8 cellular contexts compared by ENCODE assay signal in the genomic region with DNA sequence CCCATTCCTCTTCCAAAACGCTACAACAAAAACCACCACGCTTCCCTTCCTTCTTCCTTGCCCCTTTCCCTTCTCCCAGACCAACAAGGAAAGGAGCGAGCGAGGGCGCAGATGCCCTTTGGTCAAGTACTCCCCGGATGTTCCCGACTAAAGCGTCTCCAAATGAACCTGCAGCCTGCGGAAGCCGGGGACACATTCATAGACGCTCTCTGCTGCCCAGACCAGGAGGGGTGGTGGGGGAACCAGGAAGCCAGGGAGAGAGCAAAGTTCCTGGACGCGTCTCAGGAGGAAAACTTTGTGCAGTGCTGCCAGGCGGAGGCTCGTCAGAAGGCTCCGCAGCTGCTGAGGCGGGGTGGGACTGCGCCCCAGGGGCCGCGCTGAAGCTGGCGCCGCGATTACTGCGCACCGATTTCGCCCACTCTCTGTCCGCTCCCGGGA. TPM values are rescaled to one million over a fixed set of nuclear protein-coding genes. Genes with fewer than 3 reads are reported as not detected.
DNase-seq lines count a peak whose midpoint lies in the region; ATAC-seq and TF ChIP-seq lines count a peak whose summit lies in the region.

No MANE protein-coding gene starts in this region.

- peak; percentile 23 for ATAC-seq in GM21529 (IDR thresholded peaks at IDR 0.05; ENCODE audit: unreplicated experiment)

- H3K9me3 ChIP-seq in stomach: no peaks in the 10 kb centered on the region

- H3K4me3 ChIP-seq in kidney epithelial cell (ENCODE audit: low read depth, low read length) (peak overlapping the region; percentile 82), stomach (peak overlapping the region; percentile 56 to 68 (median 62))

- H3K4me1 ChIP-seq in stomach: peaks cover 7 to 32% (median 24%) of the 10 kb centered on the region in 4 donors

- no peak for TF ChIP-seq CTCF in Calu3 (IDR thresholded peaks at IDR 0.05; ENCODE audit: unreplicated experiment)
- no peak for TF ChIP-seq CTCF in MCF 10A (IDR thresholded peaks at IDR 0.05; ENCODE audit: unreplicated experiment)
- no peak for TF ChIP-seq CTCF in kidney epithelial cell (IDR thresholded peaks at IDR 0.05; ENCODE audit: insufficient read depth, low read length, poor library complexity, severe bottlenecking)
- TF ChIP-seq CTCF in stomach (IDR thresholded peaks at IDR 0.05): no peak

- H3K27ac Mint-ChIP-seq in Calu3 (ENCODE audit: unreplicated experiment) (peak overlapping the region; percentile 22), MCF 10A (ENCODE audit: low read depth, unreplicated experiment) (no peak overlapping the region)

- H3K27me3 Mint-ChIP-seq in Calu3 (ENCODE audit: unreplicated experiment): no peaks in the 10 kb centered on the region
- peaks cover 84% of the 10 kb centered on the region for H3K27me3 Mint-ChIP-seq in MCF 10A (ENCODE audit: insufficient read depth, unreplicated experiment)

- no peak for TF ChIP-seq POLR2A in stomach (IDR thresholded peaks at IDR 0.05)

- peaks cover 16% of the 10 kb centered on the region for H3K36me3 Mint-ChIP-seq in Calu3 (ENCODE audit: insufficient read depth, unreplicated experiment)
- no peaks in the 10 kb centered on the region for H3K36me3 Mint-ChIP-seq in MCF 10A (ENCODE audit: insufficient read depth, unreplicated experiment)

- BruUV-seq in Calu3 (replicated peaks; lab: Mats Ljungman, UMichigan) (no TSS peak), MCF 10A (replicated peaks; lab: Mats Ljungman, UMichigan) (no TSS peak)

- POLR2A ChIA-PET in MCF 10A (lab: Yijun Ruan, JAX): no interaction called here

- H3K27me3 ChIP-seq in kidney epithelial cell (ENCODE audit: control insufficient read depth, insufficient read depth, low read length) (peaks cover 4% of the 10 kb centered on the region), stomach (peaks cover 0 to 26% (median 15%) of the 10 kb centered on the region in 3 donors)

- WGBS in stomach, 5 donors: 0 to 2% (median 1%) methylated on average over 15 to 28 of the region's 28 CpGs

- CTCF ChIA-PET in Calu3 (lab: Charles Lee): interaction anchor here (1.0 to 2.3 kb wide), 3 partner anchors 144 to 644 kb away, joined by 3 to 11 read pairs (median 10); no protein-coding TSS in a partner anchor
- CTCF ChIA-PET in MCF 10A (lab: Yijun Ruan, JAX): interaction anchor here (0.5 to 1.6 kb wide), 5 partner anchors 19 to 1250 kb away, joined by 3 to 6 read pairs (median 4); no protein-coding TSS in a partner anchor

- H3K4me3 Mint-ChIP-seq in Calu3 (ENCODE audit: low read depth, unreplicated experiment) (peak overlapping the region; percentile 96), MCF 10A (ENCODE audit: unreplicated experiment) (peak overlapping the region; percentile 50)

- H3K27ac ChIP-seq in stomach: peak overlapping the region; percentile 43 to 80 (median 72)

- intact Hi-C loops in Calu3 (cut with micrococcal nuclease; ENCODE audit: unreplicated experiment): loop anchor here (2.0 to 5.0 kb wide), 3 partner anchors 369 to 666 kb away; no protein-coding TSS in a partner anchor
- intact Hi-C loops in MCF 10A (cut with micrococcal nuclease): loop anchor here (2.0 to 10.0 kb wide), 2 partner anchors 369 to 649 kb away; no protein-coding TSS in a partner anchor
- intact Hi-C loops in stomach (cut with DNase I; ENCODE audit: low total_unique reads): loop anchor here (10.0 kb wide), 1 partner anchor 141 kb away; no protein-coding TSS in a partner anchor

- no peaks in the 10 kb centered on the region for H3K9me3 Mint-ChIP-seq in Calu3 (ENCODE audit: low read depth, unreplicated experiment)
- H3K9me3 Mint-ChIP-seq in MCF 10A (ENCODE audit: unreplicated experiment): no peaks in the 10 kb centered on the region

- H3K4me1 Mint-ChIP-seq in Calu3 (ENCODE audit: low read depth, unreplicated experiment) (no peaks in the 10 kb centered on the region), MCF 10A (ENCODE audit: insufficient read depth, unreplicated experiment) (peaks cover 10% of the 10 kb centered on the region)

- no peak for TF ChIP-seq EP300 in stomach (IDR thresholded peaks at IDR 0.05)

- DNase-seq in Calu3 (peak; percentile 18), HuH-7.5 (ENCODE audit: low spot score) (peak; percentile 18), MCF 10A (ENCODE audit: unreplicated experiment) (no peak), kidney epithelial cell (ENCODE audit: low read depth) (no peak), stomach (peak; percentile 26), hippocampal formation (lab: John Stamatoyannopoulos, UW) (no peak)
- DNase-seq in activated CD8-positive, alpha-beta memory T cell treated with anti-CD3 and anti-CD28 coated beads, Interleukin-2, amount 50 U/mL, for 48 hours: no peak

- H3K36me3 ChIP-seq in kidney epithelial cell (ENCODE audit: control insufficient read depth, insufficient read depth, low read length) (no peaks in the 10 kb centered on the region), stomach (no peaks in the 10 kb centered on the region)

RNA-seq across cellular contexts. Expression of a gene that starts 0.8 kb away (rescaled TPM):
- total RNA-seq in Calu3 (2022) (0.91 and 2.0 TPM in 2 replicates), MCF 10A (2022) (not detected in 2 replicates), kidney epithelial cell (0.50 and 0.62 TPM in 2 replicates), stomach (10 to 100 TPM in 1 of 5 donors, 1 to 10 TPM in 3, not detected in 1; 2.6 to 20.9 (median 2.9) TPM)
- polyA plus RNA-seq in stomach: 1 to 10 TPM in 1 of 3 donors, under 1 TPM in 2; 0.44 to 2.4 (median 0.93) TPM

Comparison
In these comparisons a context has a peak if more than half of its experiments do, and no peak if none do; other contexts are left out.
1. DNase-seq: peak in Calu3 (single experiment), HuH-7.5 (single experiment) and stomach (single experiment); none in MCF 10A (single experiment), kidney epithelial cell (single experiment), hippocampal formation (0 of 2) and activated CD8-positive, alpha-beta memory T cell treated with anti-CD3 and anti-CD28 coated beads, Interleukin-2, amount 50 U/mL, for 48 hours (single experiment).